ENCODE assay signal across 24 cellular contexts in genomic region chr4:7503597-7503996, GRCh38.
DNase-seq lines count a peak whose midpoint lies in the region; ATAC-seq and TF ChIP-seq lines count a peak whose summit lies in the region.
"Had no signal": no experiment of that assay in that cellular context is flagged by ENCODE, and none has a peak within 500 bp of the region (broad histone marks: within the 10 kb centered on the region; RNA-seq: fewer than 3 reads in every experiment).

No MANE protein-coding gene starts in this region.

- no peak for ATAC-seq in HG02623 (IDR thresholded peaks at IDR 0.05; ENCODE audit: unreplicated experiment)
- ATAC-seq: Panc1 had no signal

- no peaks in the 10 kb centered on the region for H3K9me3 Mint-ChIP-seq in nephron
- H3K9me3 Mint-ChIP-seq: T-helper 1 cell treated with Interleukin-12 subunit alpha and Interleukin-12 subunit beta and Interleukin-4 antibody, amounts not matched to agents 30 μg/mL and 1 μg/mL, for 36 hours had no signal

- H3K36me3 Mint-ChIP-seq in nephron (ENCODE audit: low read depth), result no peaks in the 10 kb centered on the region
- H3K36me3 Mint-ChIP-seq: CD4-positive, CD25-positive, alpha-beta regulatory T cell; IgD-negative memory B cell had no signal

- H3K27ac Mint-ChIP-seq in nephron, result peak overlapping the region in 2 of 3 experiments; percentile 1 to 24
- H3K27ac Mint-ChIP-seq: CD4-positive, CD25-positive, alpha-beta regulatory T cell; IgD-negative memory B cell; T-helper 1 cell treated with Interleukin-12 subunit alpha and Interleukin-12 subunit beta and Interleukin-4 antibody, amounts not matched to agents 30 μg/mL and 1 μg/mL, for 36 hours had no signal

- peaks cover 64% of the 10 kb centered on the region for H3K4me1 Mint-ChIP-seq in nephron
- H3K4me1 Mint-ChIP-seq: CD4-positive, CD25-positive, alpha-beta regulatory T cell had no signal

- H3K4me3 Mint-ChIP-seq in nephron, result no peak overlapping the region
- H3K4me3 Mint-ChIP-seq: CD4-positive, CD25-positive, alpha-beta regulatory T cell; IgD-negative memory B cell; T-helper 1 cell treated with Interleukin-12 subunit alpha and Interleukin-12 subunit beta and Interleukin-4 antibody, amounts not matched to agents 30 μg/mL and 1 μg/mL, for 36 hours had no signal

- no peak for TF ChIP-seq CTCF in nephron (IDR thresholded peaks at IDR 0.05; ENCODE audit: unreplicated experiment in 3 of 3)

- peaks cover 21% of the 10 kb centered on the region for H3K27me3 Mint-ChIP-seq in nephron (ENCODE audit: low read depth)

- peak in 2 of 3 experiments; percentile 14 to 69 for DNase-seq in NCI-H1417 (lab: John Stamatoyannopoulos, UW)
- DNase-seq in NCI-H1417 treated with DMSO at 0.1 percent for 48 hours (lab: John Stamatoyannopoulos, UW), result no peak
- peak; percentile 39 for DNase-seq in NCI-H187 treated with DMSO at 0.1 percent for 48 hours (lab: John Stamatoyannopoulos, UW)
- peak; percentile 29 for DNase-seq in NCI-H69 (lab: John Stamatoyannopoulos, UW)
- no peak for DNase-seq in middle frontal gyrus (ENCODE audit: extremely low spot score, low spot score)
- no peak for DNase-seq in effector CD4-positive, alpha-beta T cell
- DNase-seq: 8988T; ACHN; BE2C; CD4-positive, CD25-positive, alpha-beta regulatory T cell; DMS153; DND-41; H7; MM.1S; NCI-H1436 treated with DMSO at 0.1 percent for 48 hours; NCI-H1930; NCI-H774; SHP77 treated with DMSO at 0.1 percent for 48 hours; SW 1271 had no signal

Comparison
In these comparisons a context has a peak if more than half of its experiments do, and no peak if none do; other contexts are left out.
1. DNase-seq: peak in NCI-H1417 (2 of 3), NCI-H187 treated with DMSO at 0.1 percent for 48 hours (single experiment) and NCI-H69 (single experiment); none in NCI-H1417 treated with DMSO at 0.1 percent for 48 hours (single experiment), middle frontal gyrus (single experiment) and effector CD4-positive, alpha-beta T cell (single experiment).